In genomic region chr19:2035590-2035991, GRCh38 we compare ENCODE assay signal across 11 cellular contexts. TPM values are rescaled to one million over a fixed set of nuclear protein-coding genes. Genes with fewer than 3 reads are reported as not detected.
DNase-seq lines count a peak whose midpoint lies in the region; ATAC-seq and TF ChIP-seq lines count a peak whose summit lies in the region.
"Had no signal": no experiment of that assay in that cellular context is flagged by ENCODE, and none has a peak within 500 bp of the region (broad histone marks: within the 10 kb centered on the region; RNA-seq: fewer than 3 reads in every experiment).

No MANE protein-coding gene starts in this region.

- H3K27me3 Mint-ChIP-seq in T-helper 1 cell treated with Interleukin-12 subunit alpha and Interleukin-12 subunit beta and Interleukin-4 antibody, amounts not matched to agents 30 μg/mL and 1 μg/mL, for 36 hours (ENCODE audit: low read depth): no peaks in the 10 kb centered on the region

- ATAC-seq in Right ventricle myocardium superior (ENCODE audit: poor library complexity): no peak
- no peak for ATAC-seq in esophagus mucosa

- intact Hi-C loops in Right ventricle myocardium superior (cut with DNase I) (no loop called here), vagina (cut with DNase I) (no loop called here)

- H3K27ac ChIP-seq in right atrium auricular region (no peak overlapping the region), vagina (peak overlapping the region; percentile 97)

- peaks cover 19% of the 10 kb centered on the region for H3K4me1 Mint-ChIP-seq in T-helper 1 cell treated with Interleukin-12 subunit alpha and Interleukin-12 subunit beta and Interleukin-4 antibody, amounts not matched to agents 30 μg/mL and 1 μg/mL, for 36 hours (ENCODE audit: low read depth)

- peak; percentile 38 for DNase-seq in Right ventricle myocardium superior
- DNase-seq in right atrium auricular region (ENCODE audit: low spot score): no peak
- DNase-seq in vagina (ENCODE audit: extremely low spot score in 2 of 2): no peak
- no peak for DNase-seq in retina
- DNase-seq in DMS79 (lab: John Stamatoyannopoulos, UW): no peak

- H3K4me1 ChIP-seq in right atrium auricular region (peaks cover 0 to 47% of the 10 kb centered on the region in 2 donors), vagina (peaks cover 48% of the 10 kb centered on the region)

- TF ChIP-seq POLR2A in vagina (IDR thresholded peaks at IDR 0.05): no peak

- H3K27ac Mint-ChIP-seq in T-helper 1 cell treated with Interleukin-12 subunit alpha and Interleukin-12 subunit beta and Interleukin-4 antibody, amounts not matched to agents 30 μg/mL and 1 μg/mL, for 36 hours: peak overlapping the region; percentile 68

- H3K27me3 ChIP-seq in right atrium auricular region: no peaks in the 10 kb centered on the region
- H3K27me3 ChIP-seq in vagina: no peaks in the 10 kb centered on the region

- H3K36me3 Mint-ChIP-seq in T-helper 1 cell treated with Interleukin-12 subunit alpha and Interleukin-12 subunit beta and Interleukin-4 antibody, amounts not matched to agents 30 μg/mL and 1 μg/mL, for 36 hours (ENCODE audit: low read depth): peaks cover 9% of the 10 kb centered on the region

- H3K9me3 Mint-ChIP-seq in T-helper 1 cell treated with Interleukin-12 subunit alpha and Interleukin-12 subunit beta and Interleukin-4 antibody, amounts not matched to agents 30 μg/mL and 1 μg/mL, for 36 hours: no peaks in the 10 kb centered on the region
- H3K9me3 Mint-ChIP-seq: neural crest cell had no signal

- H3K36me3 ChIP-seq in right atrium auricular region (peaks cover 29% of the 10 kb centered on the region), vagina (peaks cover 0 to 28% of the 10 kb centered on the region in 2 donors)

- no peak overlapping the region for H3K4me3 Mint-ChIP-seq in T-helper 1 cell treated with Interleukin-12 subunit alpha and Interleukin-12 subunit beta and Interleukin-4 antibody, amounts not matched to agents 30 μg/mL and 1 μg/mL, for 36 hours
- H3K4me3 Mint-ChIP-seq: activated T-cell treated with anti-CD3 and anti-CD28 coated beads, Interleukin-2, amount 50 U/mL, for 4 hours; neural crest cell had no signal

- TF ChIP-seq CTCF in right atrium auricular region (IDR thresholded peaks at IDR 0.05) (no peak), vagina (IDR thresholded peaks at IDR 0.05) (no peak)

- H3K4me3 ChIP-seq in right atrium auricular region: no peak overlapping the region
- H3K4me3 ChIP-seq in iPS-18c (ENCODE audit: insufficient read depth, low read depth, low read length): 0 out of 2 replicates have a peak overlapping the region, but pooled peaks have one; percentile 17
- H3K4me3 ChIP-seq in vagina: no peak overlapping the region
- H3K4me3 ChIP-seq: lung had no signal

- H3K9me3 ChIP-seq in right atrium auricular region (peaks cover 0 to 10% of the 10 kb centered on the region in 2 donors), iPS-18c (ENCODE audit: control insufficient read depth, insufficient read depth, low read length) (peaks cover 2% of the 10 kb centered on the region), vagina (peaks cover 8% of the 10 kb centered on the region)

RNA-seq across cellular contexts. Expression of gene MKNK2, which starts 15.5 kb away (rescaled TPM):
- total RNA-seq in Right ventricle myocardium superior: 238 TPM
- 100 to 1,000 TPM in 1 of 2 donors, 10 to 100 TPM in 1; 90.3 to 107 TPM for total RNA-seq in right atrium auricular region
- total RNA-seq in vagina: 185 TPM
- 311 TPM for total RNA-seq in esophagus mucosa

RNA-seq across cellular contexts. Expression of gene BTBD2, which starts 20.1 kb away (rescaled TPM):
- 56.3 TPM for total RNA-seq in Right ventricle myocardium superior
- 10 to 100 TPM; 54.8 to 55.9 TPM for total RNA-seq in right atrium auricular region
- total RNA-seq in vagina: 81.5 TPM
- 68.6 TPM for total RNA-seq in esophagus mucosa
